10 cellular contexts compared by ENCODE assay signal in the genomic region with DNA sequence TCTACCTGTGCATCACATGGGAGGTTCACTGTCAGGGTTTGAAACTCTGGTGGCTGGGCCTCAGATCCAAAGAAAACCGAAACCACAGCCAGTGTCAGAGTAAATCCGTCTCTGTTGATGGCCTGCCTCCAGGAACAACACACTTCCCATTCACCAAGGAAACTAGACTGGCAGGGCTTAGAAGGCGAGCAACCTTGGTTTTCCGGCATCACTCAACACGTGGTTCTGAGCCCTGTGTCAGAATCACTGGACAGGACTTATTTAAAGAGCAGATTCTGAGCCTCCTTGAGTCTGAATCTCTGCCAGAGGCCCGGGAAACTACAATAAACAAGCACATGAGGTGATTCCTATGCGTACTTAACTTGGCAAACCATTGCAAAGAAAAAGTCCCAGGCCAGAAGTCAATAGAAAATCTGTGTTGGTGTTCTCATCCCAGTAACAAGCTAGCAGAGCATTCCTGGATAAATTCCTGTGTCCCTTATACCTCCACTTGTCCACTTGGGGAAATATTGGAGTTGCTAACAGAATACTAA.
DNase-seq lines count a peak whose midpoint lies in the region; ATAC-seq and TF ChIP-seq lines count a peak whose summit lies in the region.
"Had no signal": no experiment of that assay in that cellular context is flagged by ENCODE, and none has a peak within 500 bp of the region (broad histone marks: within the 10 kb centered on the region; RNA-seq: fewer than 3 reads in every experiment).

No MANE protein-coding gene starts in this region.

- H3K9me1 ChIP-seq in IMR-90 (ENCODE audit: insufficient read depth, low read length) = peaks cover 7% of the 10 kb centered on the region; the same call in 1 of the 2 replicates

- H3K56ac ChIP-seq in IMR-90 (ENCODE audit: extremely low read depth, insufficient read depth, low read length) = no peak overlapping the region

- in situ Hi-C loops in IMR-90 (cut with MboI; ENCODE audit: low sequenced_read_pairs) = no loop called here

- H3K9me3 ChIP-seq in IMR-90 (ENCODE audit: control insufficient read depth, insufficient read depth, low read length) = no peaks in the 10 kb centered on the region
- peaks cover 0 to 4% of the 10 kb centered on the region in 2 donors for H3K9me3 ChIP-seq in lung (ENCODE audit: control insufficient read depth in 2 of 2, insufficient read depth in 1 of 2, low read length in 1 of 2)
- no peaks in the 10 kb centered on the region for H3K9me3 ChIP-seq in thyroid gland

- H2BK5ac ChIP-seq in IMR-90 (ENCODE audit: low read depth, low read length, poor library complexity, severe bottlenecking) = no peak overlapping the region

- dilution Hi-C loops in IMR-90 (cut with HindIII; ENCODE audit: low sequenced_read_pairs, unreplicated experiment) = no loop called here

- peak overlapping the region; percentile 2; the same call in 1 of the 2 replicates for H2BK20ac ChIP-seq in IMR-90 (ENCODE audit: low read depth, low read length)

- H4K8ac ChIP-seq in IMR-90 (ENCODE audit: low read depth in 2 of 2, low read length in 2 of 2) = peak overlapping the region in 1 of 2 experiments; percentile 7; a peak in 1 of 4 replicates

- H3K4me2 ChIP-seq in IMR-90 (ENCODE audit: low read depth, low read length) = peak overlapping the region; percentile 39

- H3K79me1 ChIP-seq in IMR-90 (ENCODE audit: low read depth in 1 of 2, low read length in 2 of 2) = no peaks in the 10 kb centered on the region

- TF ChIP-seq CTCF in IMR-90 (conservative IDR thresholded peaks at IDR 0.05; ENCODE audit: low read depth, low read length) = no peak
- TF ChIP-seq CTCF in coronary artery (IDR thresholded peaks at IDR 0.05) = no peak
- TF ChIP-seq CTCF in lung (IDR thresholded peaks at IDR 0.05; ENCODE audit: control extremely low read depth, extremely low read depth) = no peak
- no peak for TF ChIP-seq CTCF in thyroid gland (IDR thresholded peaks at IDR 0.05)

- H4K91ac ChIP-seq in IMR-90 (ENCODE audit: insufficient read depth, low read depth, low read length) = 0 out of 2 replicates have a peak overlapping the region, but pooled peaks have one; percentile 4

- H2BK15ac ChIP-seq in IMR-90 (ENCODE audit: low read depth, low read length) = no peak overlapping the region

- TF ChIP-seq RAD21 in IMR-90 (IDR thresholded peaks at IDR 0.05; ENCODE audit: low read length) = no peak

- ATAC-seq in IMR-90 (ENCODE audit: low read depth) = peak; percentile 81
- ATAC-seq in lung (ENCODE audit: insufficient read depth, low FRiP score) = peak; percentile 56
- ATAC-seq in HG02973 (IDR thresholded peaks at IDR 0.05; ENCODE audit: unreplicated experiment) = no peak
- no peak for ATAC-seq in GM21576 (IDR thresholded peaks at IDR 0.05; ENCODE audit: unreplicated experiment)
- no peak for ATAC-seq in GM18873 (IDR thresholded peaks at IDR 0.05; ENCODE audit: low FRiP score, unreplicated experiment)

- no peaks in the 10 kb centered on the region for H3K27me3 ChIP-seq in IMR-90 (ENCODE audit: control insufficient read depth, insufficient read depth, low read length)
- H3K27me3 ChIP-seq in lung (ENCODE audit: control insufficient read depth, insufficient read depth) = no peaks in the 10 kb centered on the region
- no peaks in the 10 kb centered on the region for H3K27me3 ChIP-seq in thyroid gland

- BruUV-seq in IMR-90 (replicated peaks; lab: Mats Ljungman, UMichigan) = no TSS peak

- H3K4me1 ChIP-seq in IMR-90 (ENCODE audit: control insufficient read depth, insufficient read depth, low read length) (peaks cover 6% of the 10 kb centered on the region; the same call in 1 of the 2 replicates), lung (ENCODE audit: control insufficient read depth in 2 of 2, insufficient read depth in 2 of 2, low read length in 2 of 2) (no peaks in the 10 kb centered on the region), thyroid gland (peaks cover 0 to 8% of the 10 kb centered on the region in 2 donors)

- CTCF ChIA-PET in IMR-90 (lab: Yijun Ruan, JAX) = interaction anchor here (0.6 kb wide), 1 partner anchor 73 kb away, joined by 3 read pairs; no protein-coding TSS in a partner anchor

- DNase-seq in IMR-90 (peak; percentile 94), coronary artery (ENCODE audit: low spot score) (peak; percentile 79), lung (ENCODE audit: low spot score) (no peak), thyroid gland (peak; percentile 29 to 66), NCI-H1930 (lab: John Stamatoyannopoulos, UW) (no peak)
- DNase-seq: NCI-H1417, T-helper 2 cell had no signal

- H2AFZ ChIP-seq in IMR-90 (replicated peaks; ENCODE audit: low read length, poor library complexity) = peak overlapping the region; percentile 69

- peak overlapping the region; percentile 48 for H2BK120ac ChIP-seq in IMR-90 (ENCODE audit: low read depth, low read length)

- intact Hi-C loops in IMR-90 (cut with micrococcal nuclease) (no loop called here), thyroid gland (cut with DNase I) (no loop called here)

- H4K5ac ChIP-seq in IMR-90 (ENCODE audit: low read depth, low read length) = peak overlapping the region; percentile 6; the same call in 1 of the 2 replicates

- H3K27ac ChIP-seq in IMR-90 (ENCODE audit: insufficient read depth, low read length) = peak overlapping the region; percentile 51; the same call in 1 of the 2 replicates
- H3K27ac ChIP-seq in coronary artery = peak overlapping the region; percentile 16 to 65
- H3K27ac ChIP-seq in lung (ENCODE audit: low read depth in 1 of 2, low read length in 1 of 2) = peak overlapping the region in 1 of 2 donors; percentile 9
- no peak overlapping the region for H3K27ac ChIP-seq in thyroid gland

- WGBS in IMR-90 (ENCODE audit: extremely low coverage in 2 of 2, insufficient read length in 1 of 2), 2 experiments = 20% methylated on average over 1 of the region's 7 CpGs; no CpG with 5 or more reads in 1 of the 2 experiments
- WGBS in lung, 2 donors = 52 to 68% methylated on average over 7 of the region's 7 CpGs
- 27 to 29% methylated on average over 7 of the region's 7 CpGs for WGBS in thyroid gland, 2 donors

- no peak for TF ChIP-seq POLR2A in IMR-90 (IDR thresholded peaks at IDR 0.05; ENCODE audit: low read depth, low read length)
- TF ChIP-seq POLR2A in thyroid gland (IDR thresholded peaks at IDR 0.05) = no peak

- POLR2A ChIA-PET in IMR-90 (lab: Charles Lee; ENCODE audit: unreplicated experiment) = no interaction called here

- H3K36me3 ChIP-seq in IMR-90 (ENCODE audit: control insufficient read depth, insufficient read depth, low read length) (no peaks in the 10 kb centered on the region), lung (ENCODE audit: control insufficient read depth in 2 of 2, insufficient read depth in 2 of 2, low read length in 2 of 2) (no peaks in the 10 kb centered on the region), thyroid gland (no peaks in the 10 kb centered on the region)

- no peaks in the 10 kb centered on the region for H4K20me1 ChIP-seq in IMR-90 (ENCODE audit: insufficient read depth, low read length)

- no peak overlapping the region for H3K9ac ChIP-seq in IMR-90 (ENCODE audit: low read depth, low read length)

- peak overlapping the region; percentile 43 for H2AK9ac ChIP-seq in IMR-90 (replicated peaks; ENCODE audit: low read depth, low read length, poor library complexity)

- H2AK5ac ChIP-seq in IMR-90 (ENCODE audit: low read depth, low read length) = no peak overlapping the region

- peak overlapping the region; percentile 40 for H3K4ac ChIP-seq in IMR-90 (ENCODE audit: low read depth, low read length)

- H3K4me3 ChIP-seq in IMR-90 (ENCODE audit: insufficient read depth, low read depth, low read length) (no peak overlapping the region), coronary artery (peak overlapping the region; percentile 49), lung (no peak overlapping the region), thyroid gland (replicated peaks in 1 of 3) (no peak overlapping the region)

- H3K23ac ChIP-seq in IMR-90 (ENCODE audit: low read depth, low read length) = no peak overlapping the region

- peak overlapping the region; percentile 12; the same call in 1 of the 2 replicates for H3K18ac ChIP-seq in IMR-90 (ENCODE audit: low read depth, low read length)

- H3K14ac ChIP-seq in IMR-90 (replicated peaks; ENCODE audit: low read depth, low read length) = no peak overlapping the region

TF ChIP-seq in IMR-90, 13 proteins besides CTCF, POLR2A, EP300 and RAD21:
- TF ChIP-seq, protein P1, sequence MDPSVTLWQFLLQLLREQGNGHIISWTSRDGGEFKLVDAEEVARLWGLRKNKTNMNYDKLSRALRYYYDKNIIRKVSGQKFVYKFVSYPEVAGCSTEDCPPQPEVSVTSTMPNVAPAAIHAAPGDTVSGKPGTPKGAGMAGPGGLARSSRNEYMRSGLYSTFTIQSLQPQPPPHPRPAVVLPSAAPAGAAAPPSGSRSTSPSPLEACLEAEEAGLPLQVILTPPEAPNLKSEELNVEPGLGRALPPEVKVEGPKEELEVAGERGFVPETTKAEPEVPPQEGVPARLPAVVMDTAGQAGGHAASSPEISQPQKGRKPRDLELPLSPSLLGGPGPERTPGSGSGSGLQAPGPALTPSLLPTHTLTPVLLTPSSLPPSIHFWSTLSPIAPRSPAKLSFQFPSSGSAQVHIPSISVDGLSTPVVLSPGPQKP (IDR thresholded peaks at IDR 0.05; ENCODE audit: borderline replicate concordance, low read depth, low read length) = no peak
- peak; percentile 70; the same call in 1 of the 2 replicates for TF ChIP-seq MXI1 (IDR thresholded peaks at IDR 0.05; ENCODE audit: borderline replicate concordance, low read depth, low read length)
- TF ChIP-seq, protein P2, sequence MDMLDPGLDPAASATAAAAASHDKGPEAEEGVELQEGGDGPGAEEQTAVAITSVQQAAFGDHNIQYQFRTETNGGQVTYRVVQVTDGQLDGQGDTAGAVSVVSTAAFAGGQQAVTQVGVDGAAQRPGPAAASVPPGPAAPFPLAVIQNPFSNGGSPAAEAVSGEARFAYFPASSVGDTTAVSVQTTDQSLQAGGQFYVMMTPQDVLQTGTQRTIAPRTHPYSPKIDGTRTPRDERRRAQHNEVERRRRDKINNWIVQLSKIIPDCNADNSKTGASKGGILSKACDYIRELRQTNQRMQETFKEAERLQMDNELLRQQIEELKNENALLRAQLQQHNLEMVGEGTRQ (IDR thresholded peaks at IDR 0.05; ENCODE audit: low read depth, low read length) = peak; percentile 51; the same call in 1 of the 2 replicates

Comparison
In these comparisons a context has a peak if more than half of its experiments do, and no peak if none do; other contexts are left out.
1. ATAC-seq: peak in IMR-90 (single experiment) and lung (single experiment); none in HG02973 (single experiment), GM21576 (single experiment) and GM18873 (single experiment).
2. DNase-seq: peak in IMR-90 (single experiment), coronary artery (single experiment) and thyroid gland (2 of 2); none in lung (single experiment) and NCI-H1930 (0 of 2).
3. H3K27ac ChIP-seq: peak in IMR-90 (single experiment) and coronary artery (2 of 2); none in thyroid gland (0 of 3).